ENCODE assay signal across 8 cellular contexts in the genomic region with DNA sequence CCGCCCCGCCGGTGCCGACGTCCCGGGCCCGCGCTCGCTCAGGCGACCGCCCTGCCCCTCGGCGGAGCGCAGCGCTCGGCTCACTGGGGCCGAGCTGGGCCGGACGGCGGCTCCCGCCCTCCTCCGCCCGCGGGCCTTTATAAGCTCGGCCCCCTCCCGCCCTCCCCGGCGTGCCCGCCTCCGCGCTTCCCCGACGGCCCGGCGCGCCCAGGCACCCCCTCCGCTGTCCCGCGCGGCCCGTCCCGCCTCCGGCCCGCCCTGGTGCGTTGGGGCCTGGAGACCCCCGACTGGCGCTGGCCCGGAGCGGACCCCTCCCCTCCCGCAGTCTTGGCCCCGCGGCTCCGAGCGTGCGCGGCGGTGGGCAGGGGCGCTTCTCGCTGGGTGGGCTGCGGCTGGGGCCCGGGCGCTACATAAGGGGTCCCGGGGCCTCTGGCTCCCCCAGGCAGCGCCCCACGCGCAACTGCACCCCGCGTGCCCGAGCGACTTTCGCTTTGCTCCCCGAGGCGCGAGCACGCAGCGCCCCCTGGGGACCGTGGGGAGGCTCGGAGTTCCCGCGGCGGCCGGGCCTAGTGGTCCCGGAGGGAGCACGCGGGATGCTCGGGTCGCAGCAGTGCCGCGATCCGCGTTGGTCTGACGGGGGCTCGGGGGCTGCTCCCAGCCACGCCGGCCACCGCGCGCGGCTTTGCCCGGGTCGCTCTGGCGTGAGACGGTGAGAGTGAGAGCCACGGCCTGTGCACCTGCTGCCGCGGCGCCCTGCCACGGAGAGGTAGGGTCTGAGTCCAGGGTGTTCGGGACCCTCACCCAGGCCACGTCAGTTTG. TPM values are rescaled to one million over a fixed set of nuclear protein-coding genes. Genes with fewer than 3 reads are reported as not detected.
DNase-seq lines count a peak whose midpoint lies in the region; ATAC-seq and TF ChIP-seq lines count a peak whose summit lies in the region.

A gene with protein sequence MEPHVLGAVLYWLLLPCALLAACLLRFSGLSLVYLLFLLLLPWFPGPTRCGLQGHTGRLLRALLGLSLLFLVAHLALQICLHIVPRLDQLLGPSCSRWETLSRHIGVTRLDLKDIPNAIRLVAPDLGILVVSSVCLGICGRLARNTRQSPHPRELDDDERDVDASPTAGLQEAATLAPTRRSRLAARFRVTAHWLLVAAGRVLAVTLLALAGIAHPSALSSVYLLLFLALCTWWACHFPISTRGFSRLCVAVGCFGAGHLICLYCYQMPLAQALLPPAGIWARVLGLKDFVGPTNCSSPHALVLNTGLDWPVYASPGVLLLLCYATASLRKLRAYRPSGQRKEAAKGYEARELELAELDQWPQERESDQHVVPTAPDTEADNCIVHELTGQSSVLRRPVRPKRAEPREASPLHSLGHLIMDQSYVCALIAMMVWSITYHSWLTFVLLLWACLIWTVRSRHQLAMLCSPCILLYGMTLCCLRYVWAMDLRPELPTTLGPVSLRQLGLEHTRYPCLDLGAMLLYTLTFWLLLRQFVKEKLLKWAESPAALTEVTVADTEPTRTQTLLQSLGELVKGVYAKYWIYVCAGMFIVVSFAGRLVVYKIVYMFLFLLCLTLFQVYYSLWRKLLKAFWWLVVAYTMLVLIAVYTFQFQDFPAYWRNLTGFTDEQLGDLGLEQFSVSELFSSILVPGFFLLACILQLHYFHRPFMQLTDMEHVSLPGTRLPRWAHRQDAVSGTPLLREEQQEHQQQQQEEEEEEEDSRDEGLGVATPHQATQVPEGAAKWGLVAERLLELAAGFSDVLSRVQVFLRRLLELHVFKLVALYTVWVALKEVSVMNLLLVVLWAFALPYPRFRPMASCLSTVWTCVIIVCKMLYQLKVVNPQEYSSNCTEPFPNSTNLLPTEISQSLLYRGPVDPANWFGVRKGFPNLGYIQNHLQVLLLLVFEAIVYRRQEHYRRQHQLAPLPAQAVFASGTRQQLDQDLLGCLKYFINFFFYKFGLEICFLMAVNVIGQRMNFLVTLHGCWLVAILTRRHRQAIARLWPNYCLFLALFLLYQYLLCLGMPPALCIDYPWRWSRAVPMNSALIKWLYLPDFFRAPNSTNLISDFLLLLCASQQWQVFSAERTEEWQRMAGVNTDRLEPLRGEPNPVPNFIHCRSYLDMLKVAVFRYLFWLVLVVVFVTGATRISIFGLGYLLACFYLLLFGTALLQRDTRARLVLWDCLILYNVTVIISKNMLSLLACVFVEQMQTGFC (N-terminal part only) (minus strand): TSS at position 115 of the 819 bp plus-strand sequence. CDS start 256 bp downstream, outside the sequence.

- no peaks in the 10 kb centered on the region for H3K36me3 ChIP-seq in body of pancreas (replicated peaks in 1 of 2; ENCODE audit: insufficient read depth in 1 of 2, low read depth in 2 of 2)

- in situ Hi-C loops in G401 (cut with HindIII; ENCODE audit: low sequenced_read_pairs), result loop anchor here (5.0 kb wide), 1 partner anchor 33 kb away; no protein-coding TSS in a partner anchor

- DNase-seq in G401 (ENCODE audit: low spot score) (no peak), HK-2 (ENCODE audit: unreplicated experiment) (peak; percentile 71), UCSD-AML1 (lab: John Stamatoyannopoulos, UW; ENCODE audit: unreplicated experiment) (peak; percentile 84), body of pancreas (peak; percentile 63 to 72 (median 68)), iPS-NIHi11 (ENCODE audit: low spot score) (peak; percentile 78)

- ATAC-seq in body of pancreas (peak; percentile 62), GM19035 (IDR thresholded peaks at IDR 0.05; ENCODE audit: unreplicated experiment) (no peak), GM18861 (IDR thresholded peaks at IDR 0.05; ENCODE audit: unreplicated experiment) (no peak)

- H3K4me3 ChIP-seq in body of pancreas, result peak within 1 kb of the TSS; percentile 49 to 54
- peak within 1 kb of the TSS; percentile 59 to 88 (median 72) for H3K4me3 ChIP-seq in skin epidermis

- peak within 1 kb of the TSS; percentile 88 to 93 (median 92) for H3K27ac ChIP-seq in body of pancreas
- peak within 1 kb of the TSS; percentile 60 to 98 (median 96) for H3K27ac ChIP-seq in skin epidermis

- intact Hi-C loops in body of pancreas (cut with DNase I), result no loop called here

- peak in 1 of 3 donors; percentile 5 for TF ChIP-seq POLR2A in body of pancreas (IDR thresholded peaks at IDR 0.05)

- TF ChIP-seq CTCF in body of pancreas (IDR thresholded peaks at IDR 0.05), result peak; percentile 69 to 87 (median 82)

- peaks cover 34% of the 10 kb centered on the region for H3K4me1 ChIP-seq in body of pancreas

- WGBS in body of pancreas, 2 donors, result 0 to 4% methylated on average over 15 to 81 of the region's 110 CpGs

- no peaks in the 10 kb centered on the region for H3K27me3 ChIP-seq in body of pancreas

- no peaks in the 10 kb centered on the region for H3K9me3 ChIP-seq in body of pancreas

RNA-seq across cellular contexts. Expression of the gene that starts here (rescaled TPM):
- total RNA-seq in G401 (2014; rRNA removed; shearing (Covaris generic)), result 69.8 and 75.6 TPM in 2 replicates
- total RNA-seq in body of pancreas, result 100 to 1,000 TPM in 1 of 2 donors, 10 to 100 TPM in 1; 61.0 to 269 TPM
